8 cellular contexts compared by ENCODE assay signal in the genomic region with DNA sequence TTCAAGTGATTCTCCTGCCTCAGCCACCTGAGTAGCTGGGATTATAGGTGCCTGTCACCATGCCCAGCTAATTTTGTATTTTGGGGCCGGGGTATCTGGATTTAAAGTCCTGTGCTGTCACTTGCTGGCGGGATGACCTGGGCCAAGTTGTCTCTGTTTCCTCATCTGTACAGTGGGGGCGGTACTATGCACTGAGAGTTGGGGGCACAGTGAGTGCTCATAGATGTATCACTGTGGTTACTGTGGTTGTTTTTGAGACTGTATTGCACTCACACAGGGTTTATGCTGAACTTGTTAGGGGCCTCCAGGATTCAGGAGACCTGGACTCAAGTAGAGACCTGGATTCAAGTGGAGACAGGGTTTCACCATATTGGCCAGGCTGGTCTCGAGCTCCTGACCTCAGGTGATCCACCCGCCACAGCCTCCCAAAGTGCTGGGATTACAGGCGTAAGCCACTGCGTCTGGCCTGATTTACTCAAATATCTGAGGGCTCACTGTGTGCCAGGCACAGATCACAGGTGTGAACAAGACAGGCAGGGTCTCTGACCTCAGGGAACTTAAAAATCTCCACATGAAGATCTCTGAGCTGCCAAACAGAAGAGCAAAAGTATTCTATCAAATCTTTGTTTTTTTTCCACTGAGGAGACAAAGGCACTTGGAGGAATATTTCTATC.
DNase-seq lines count a peak whose midpoint lies in the region; ATAC-seq and TF ChIP-seq lines count a peak whose summit lies in the region.
"Not testable (repeated sequence)": the region's sequence is repeated elsewhere in the genome, so short reads cannot be mapped to it uniquely, and the experiment has no call there.

No MANE protein-coding gene starts in this region.

- peaks cover 0 to 29% (median 7%) of the 10 kb centered on the region in 4 donors for H3K4me1 ChIP-seq in right lobe of liver

- H3K27ac ChIP-seq in cingulate gyrus (ENCODE audit: low read depth, low read length) (peak overlapping the region; percentile 91), right lobe of liver (peak overlapping the region in 2 of 3 donors; percentile 16 to 38)

- intact Hi-C loops in Calu3 (cut with micrococcal nuclease; ENCODE audit: unreplicated experiment): loop anchor here (10.0 kb wide), 1 partner anchor 79 kb away; no protein-coding TSS in a partner anchor
- intact Hi-C loops in right lobe of liver (cut with DNase I): not testable (repeated sequence)

- H3K4me3 Mint-ChIP-seq in Calu3 (ENCODE audit: low read depth, unreplicated experiment); stimulated activated effector memory CD8-positive, alpha-beta T cell treated with anti-CD3 and anti-CD28 coated beads, Interleukin-12 subunit alpha, Interleukin-12 subunit beta, amount 100 ng/mL, for 72 hours: not testable (repeated sequence)

- not testable (repeated sequence) for H3K27me3 ChIP-seq in right lobe of liver

- H3K4me1 Mint-ChIP-seq in Calu3 (ENCODE audit: low read depth, unreplicated experiment): peaks cover 26% of the 10 kb centered on the region
- peaks cover 53% of the 10 kb centered on the region for H3K4me1 Mint-ChIP-seq in stimulated activated effector memory CD8-positive, alpha-beta T cell treated with anti-CD3 and anti-CD28 coated beads, Interleukin-12 subunit alpha, Interleukin-12 subunit beta, amount 100 ng/mL, for 72 hours

- 67% methylated on average over 3 of the region's 7 CpGs for WGBS in right lobe of liver (ENCODE audit: insufficient coverage, low coverage, low lambda C conversion rate, missing lambda C conversion rate)

- peak overlapping the region; percentile 91 for H3K27ac Mint-ChIP-seq in Calu3 (ENCODE audit: unreplicated experiment)
- not testable (repeated sequence) for H3K27ac Mint-ChIP-seq in stimulated activated effector memory CD8-positive, alpha-beta T cell treated with anti-CD3 and anti-CD28 coated beads, Interleukin-12 subunit alpha, Interleukin-12 subunit beta, amount 100 ng/mL, for 72 hours

- TF ChIP-seq CTCF in Calu3 (IDR thresholded peaks at IDR 0.05; ENCODE audit: unreplicated experiment); right lobe of liver (IDR thresholded peaks at IDR 0.05): not testable (repeated sequence)

- H3K4me3 ChIP-seq in right lobe of liver: not testable (repeated sequence)

- not testable (repeated sequence) for H3K9me3 Mint-ChIP-seq in Calu3 (ENCODE audit: low read depth, unreplicated experiment); stimulated activated effector memory CD8-positive, alpha-beta T cell treated with anti-CD3 and anti-CD28 coated beads, Interleukin-12 subunit alpha, Interleukin-12 subunit beta, amount 100 ng/mL, for 72 hours

- CTCF ChIA-PET in Calu3 (lab: Charles Lee): interaction anchor here (0.7 kb wide), 1 partner anchor 967 kb away, joined by 3 read pairs; no protein-coding TSS in a partner anchor

- H3K9me3 ChIP-seq in right lobe of liver: not testable (repeated sequence)

- ATAC-seq in GM19463 (IDR thresholded peaks at IDR 0.05; ENCODE audit: unreplicated experiment) (peak; percentile 81), HG02938 (IDR thresholded peaks at IDR 0.05; ENCODE audit: unreplicated experiment) (peak; percentile 78)
- ATAC-seq in right lobe of liver: not testable (repeated sequence)
- ATAC-seq in stimulated activated effector memory CD8-positive, alpha-beta T cell treated with anti-CD3 and anti-CD28 coated beads, Interleukin-12 subunit alpha, Interleukin-12 subunit beta, amount 100 ng/mL, for 72 hours: peak; percentile 92

- not testable (repeated sequence) for DNase-seq in Calu3; stimulated activated effector memory CD8-positive, alpha-beta T cell treated with anti-CD3 and anti-CD28 coated beads, Interleukin-12 subunit alpha, Interleukin-12 subunit beta, amount 100 ng/mL, for 72 hours (ENCODE audit: low spot score in 2 of 2)
- DNase-seq in M059J (ENCODE audit: low read depth) (peak; percentile 61), right lobe of liver (peak in 2 of 3 donors; percentile 10 to 22)
- DNase-seq in activated CD4-positive, alpha-beta T cell treated with anti-CD3 and anti-CD28 coated beads for 48 hours: peak; percentile 38

- H3K27me3 Mint-ChIP-seq in Calu3 (ENCODE audit: unreplicated experiment): not testable (repeated sequence)

- not testable (repeated sequence) for H3K36me3 ChIP-seq in right lobe of liver

- BruUV-seq in Calu3 (replicated peaks; lab: Mats Ljungman, UMichigan): not testable (repeated sequence)

- not testable (repeated sequence) for TF ChIP-seq POLR2A in right lobe of liver (IDR thresholded peaks at IDR 0.05)

- H3K36me3 Mint-ChIP-seq in Calu3 (ENCODE audit: insufficient read depth, unreplicated experiment): peaks cover 23% of the 10 kb centered on the region
- H3K36me3 Mint-ChIP-seq in stimulated activated effector memory CD8-positive, alpha-beta T cell treated with anti-CD3 and anti-CD28 coated beads, Interleukin-12 subunit alpha, Interleukin-12 subunit beta, amount 100 ng/mL, for 72 hours: not testable (repeated sequence)
